Comparison of ENCODE assay signal across 9 cellular contexts in genomic region chr1:108817016-108817415, GRCh38. TPM values are rescaled to one million over a fixed set of nuclear protein-coding genes. Genes with fewer than 3 reads are reported as not detected.
DNase-seq lines count a peak whose midpoint lies in the region; ATAC-seq and TF ChIP-seq lines count a peak whose summit lies in the region.
"Had no signal": no experiment of that assay in that cellular context is flagged by ENCODE, and none has a peak within 500 bp of the region (broad histone marks: within the 10 kb centered on the region; RNA-seq: fewer than 3 reads in every experiment).

No MANE protein-coding gene starts in this region.

- DNase-seq in AG09309 (ENCODE audit: low read depth), result peak; percentile 54
- DNase-seq in NCI-H2227 (lab: John Stamatoyannopoulos, UW; ENCODE audit: unreplicated experiment), result peak; percentile 43
- DNase-seq in endothelial cell (ENCODE audit: low spot score), result no peak
- DNase-seq in myocyte (ENCODE audit: low read depth), result peak; percentile 97
- DNase-seq in cerebellar nuclear complex (lab: John Stamatoyannopoulos, UW), result no peak
- no peak for DNase-seq in NCI-H510A treated with DMSO at 0.1 percent for 48 hours (lab: John Stamatoyannopoulos, UW)
- no peak for DNase-seq in stimulated activated naive B cell treated with anti-CD40 and anti-IgM and Interleukin-4, amounts not matched to agents 10 μg/mL and 1 μg/mL and 100 μg/mL, for 72 hours

- H3K4me3 Mint-ChIP-seq in endothelial cell (ENCODE audit: unreplicated experiment), result no peak overlapping the region
- no peak overlapping the region for H3K4me3 Mint-ChIP-seq in stimulated activated naive B cell treated with anti-CD40 and anti-IgM and Interleukin-4, amounts not matched to agents 10 μg/mL and 1 μg/mL and 100 μg/mL, for 72 hours
- H3K4me3 Mint-ChIP-seq: central memory CD8-positive, alpha-beta T cell had no signal

- ATAC-seq in stimulated activated naive B cell treated with anti-CD40 and anti-IgM and Interleukin-4, amounts not matched to agents 10 μg/mL and 1 μg/mL and 100 μg/mL, for 72 hours (replicated peaks), result no peak
- ATAC-seq in HG03378 (IDR thresholded peaks at IDR 0.05; ENCODE audit: unreplicated experiment), result no peak

- peaks cover 14% of the 10 kb centered on the region for H3K4me1 Mint-ChIP-seq in endothelial cell (ENCODE audit: unreplicated experiment)
- H3K4me1 Mint-ChIP-seq in stimulated activated naive B cell treated with anti-CD40 and anti-IgM and Interleukin-4, amounts not matched to agents 10 μg/mL and 1 μg/mL and 100 μg/mL, for 72 hours, result no peaks in the 10 kb centered on the region
- H3K4me1 Mint-ChIP-seq: central memory CD8-positive, alpha-beta T cell had no signal

- H3K4me3 ChIP-seq in AG09309 (ENCODE audit: control insufficient read depth, low read depth, low read length), result peak overlapping the region; percentile 21

- H3K36me3 Mint-ChIP-seq in endothelial cell (ENCODE audit: low read depth, unreplicated experiment), result no peaks in the 10 kb centered on the region
- H3K36me3 Mint-ChIP-seq in stimulated activated naive B cell treated with anti-CD40 and anti-IgM and Interleukin-4, amounts not matched to agents 10 μg/mL and 1 μg/mL and 100 μg/mL, for 72 hours, result no peaks in the 10 kb centered on the region

- H3K9me3 Mint-ChIP-seq in endothelial cell (ENCODE audit: unreplicated experiment), result no peaks in the 10 kb centered on the region
- no peaks in the 10 kb centered on the region for H3K9me3 Mint-ChIP-seq in stimulated activated naive B cell treated with anti-CD40 and anti-IgM and Interleukin-4, amounts not matched to agents 10 μg/mL and 1 μg/mL and 100 μg/mL, for 72 hours
- H3K9me3 Mint-ChIP-seq: central memory CD8-positive, alpha-beta T cell had no signal

- H3K27ac Mint-ChIP-seq in endothelial cell (ENCODE audit: unreplicated experiment), result peak overlapping the region; percentile 90
- H3K27ac Mint-ChIP-seq in stimulated activated naive B cell treated with anti-CD40 and anti-IgM and Interleukin-4, amounts not matched to agents 10 μg/mL and 1 μg/mL and 100 μg/mL, for 72 hours, result no peak overlapping the region

- TF ChIP-seq CTCF in AG09309 (IDR thresholded peaks at IDR 0.05; ENCODE audit: control insufficient read depth, insufficient read depth, low read depth, low read length, missing control alignments), result no peak
- no peak for TF ChIP-seq CTCF in endothelial cell (IDR thresholded peaks at IDR 0.05; ENCODE audit: unreplicated experiment)

- peaks cover 6% of the 10 kb centered on the region for H3K27me3 Mint-ChIP-seq in endothelial cell (ENCODE audit: unreplicated experiment)
- peaks cover 0 to 3% of the 10 kb centered on the region in 2 donors for H3K27me3 Mint-ChIP-seq in stimulated activated naive B cell treated with anti-CD40 and anti-IgM and Interleukin-4, amounts not matched to agents 10 μg/mL and 1 μg/mL and 100 μg/mL, for 72 hours

RNA-seq across cellular contexts. Expression of gene AKNAD1, which starts 39.9 kb away (rescaled TPM):
- not detected for total RNA-seq in endothelial cell (ENCODE audit: unreplicated experiment)
- total RNA-seq in myocyte, result 0.31 and 1.8 TPM in 2 replicates
- polyA plus RNA-seq in myocyte (2012), result 0.44 TPM

RNA-seq across cellular contexts. Expression of gene GPSM2, which starts 59.8 kb away (rescaled TPM):
- 12.9 TPM for total RNA-seq in endothelial cell (ENCODE audit: unreplicated experiment)
- total RNA-seq in myocyte, result 103 and 146 TPM in 2 replicates
- 7.7 TPM for polyA plus RNA-seq in myocyte (2012)

Comparison
In these comparisons a context has a peak if more than half of its experiments do, and no peak if none do; other contexts are left out.
1. DNase-seq: peak in AG09309 (single experiment), NCI-H2227 (single experiment) and myocyte (single experiment); none in endothelial cell (single experiment), cerebellar nuclear complex (0 of 2), NCI-H510A treated with DMSO at 0.1 percent for 48 hours (single experiment) and stimulated activated naive B cell treated with anti-CD40 and anti-IgM and Interleukin-4, amounts not matched to agents 10 μg/mL and 1 μg/mL and 100 μg/mL, for 72 hours (single experiment).